In genomic region chr5:148853868-148854267, GRCh38 we compare ENCODE assay signal across 17 cellular contexts. TPM values are rescaled to one million over a fixed set of nuclear protein-coding genes. Genes with fewer than 3 reads are reported as not detected.
DNase-seq lines count a peak whose midpoint lies in the region; ATAC-seq lines count a peak whose summit lies in the region.
"Had no signal": no experiment of that assay in that cellular context is flagged by ENCODE, and none has a peak within 500 bp of the region (broad histone marks: within the 10 kb centered on the region; RNA-seq: fewer than 3 reads in every experiment).

No MANE protein-coding gene starts in this region.

- DNase-seq in activated T-helper 1 cell treated with anti-CD3 and anti-CD28 coated beads, Interleukin-12 subunit alpha, Interleukin-12 subunit beta, Interleukin-2, Interleukin-4 antibody, amounts not matched to agents 30 ng/mL and 10 ng/mL and 1 ng/mL, durations not matched to agents 14 hours and 24 hours and 36 hours (ENCODE audit: low spot score): no peak
- DNase-seq in AG08396 (ENCODE audit: low spot score): no peak
- DNase-seq in T1000 (lab: John Stamatoyannopoulos, UW): no peak
- no peak for DNase-seq in AG08395 (ENCODE audit: low spot score)
- no peak for DNase-seq in NCI-H2107 treated with DMSO at 0.1 percent for 48 hours (lab: John Stamatoyannopoulos, UW; ENCODE audit: unreplicated experiment)
- DNase-seq: BE2C; endodermal cell; foreskin fibroblast; mammary epithelial cell; NCI-H2081; SHP77 treated with DMSO at 0.1 percent for 48 hours; stimulated activated naive B cell treated with anti-CD40 and anti-IgM and Interleukin-4, amounts not matched to agents 10 μg/mL and 1 μg/mL and 100 μg/mL, for 72 hours; upper lobe of right lung had no signal

- no peaks in the 10 kb centered on the region for H3K9me3 Mint-ChIP-seq in activated T-helper 1 cell treated with anti-CD3 and anti-CD28 coated beads, Interleukin-12 subunit alpha, Interleukin-12 subunit beta, Interleukin-2, Interleukin-4 antibody, amounts not matched to agents 30 ng/mL and 10 ng/mL and 1 ng/mL, durations not matched to agents 14 hours and 24 hours and 36 hours
- H3K9me3 Mint-ChIP-seq: activated naive CD4-positive, alpha-beta T cell treated with anti-CD3 and anti-CD28 coated beads, Interleukin-2, amount 50 U/mL, for 72 hours; endodermal cell; stimulated activated naive B cell treated with anti-CD40 and anti-IgM and Interleukin-4, amounts not matched to agents 10 μg/mL and 1 μg/mL and 100 μg/mL, for 72 hours had no signal

- H3K27me3 Mint-ChIP-seq in activated T-helper 1 cell treated with anti-CD3 and anti-CD28 coated beads, Interleukin-12 subunit alpha, Interleukin-12 subunit beta, Interleukin-2, Interleukin-4 antibody, amounts not matched to agents 30 ng/mL and 10 ng/mL and 1 ng/mL, durations not matched to agents 14 hours and 24 hours and 36 hours (ENCODE audit: insufficient read depth): peaks cover 10% of the 10 kb centered on the region
- H3K27me3 Mint-ChIP-seq: stimulated activated naive B cell treated with anti-CD40 and anti-IgM and Interleukin-4, amounts not matched to agents 10 μg/mL and 1 μg/mL and 100 μg/mL, for 72 hours had no signal

- H3K27ac Mint-ChIP-seq in activated T-helper 1 cell treated with anti-CD3 and anti-CD28 coated beads, Interleukin-12 subunit alpha, Interleukin-12 subunit beta, Interleukin-2, Interleukin-4 antibody, amounts not matched to agents 30 ng/mL and 10 ng/mL and 1 ng/mL, durations not matched to agents 14 hours and 24 hours and 36 hours: peak overlapping the region; percentile 7
- H3K27ac Mint-ChIP-seq: endodermal cell; stimulated activated naive B cell treated with anti-CD40 and anti-IgM and Interleukin-4, amounts not matched to agents 10 μg/mL and 1 μg/mL and 100 μg/mL, for 72 hours had no signal

- ATAC-seq in GM18511 (IDR thresholded peaks at IDR 0.05; ENCODE audit: unreplicated experiment): peak; percentile 65
- ATAC-seq in GM19467 (IDR thresholded peaks at IDR 0.05; ENCODE audit: unreplicated experiment): peak; percentile 59
- ATAC-seq in HG03066 (IDR thresholded peaks at IDR 0.05; ENCODE audit: low read depth, unreplicated experiment): peak; percentile 68
- ATAC-seq: activated naive CD4-positive, alpha-beta T cell treated with anti-CD3 and anti-CD28 coated beads, Interleukin-2, amount 50 U/mL, for 72 hours; stimulated activated naive B cell treated with anti-CD40 and anti-IgM and Interleukin-4, amounts not matched to agents 10 μg/mL and 1 μg/mL and 100 μg/mL, for 72 hours; upper lobe of right lung had no signal

- H3K4me1 Mint-ChIP-seq in activated T-helper 1 cell treated with anti-CD3 and anti-CD28 coated beads, Interleukin-12 subunit alpha, Interleukin-12 subunit beta, Interleukin-2, Interleukin-4 antibody, amounts not matched to agents 30 ng/mL and 10 ng/mL and 1 ng/mL, durations not matched to agents 14 hours and 24 hours and 36 hours (ENCODE audit: low read depth): peaks cover 47% of the 10 kb centered on the region

- no peak overlapping the region for H3K4me3 Mint-ChIP-seq in activated T-helper 1 cell treated with anti-CD3 and anti-CD28 coated beads, Interleukin-12 subunit alpha, Interleukin-12 subunit beta, Interleukin-2, Interleukin-4 antibody, amounts not matched to agents 30 ng/mL and 10 ng/mL and 1 ng/mL, durations not matched to agents 14 hours and 24 hours and 36 hours
- H3K4me3 Mint-ChIP-seq: endodermal cell; stimulated activated naive B cell treated with anti-CD40 and anti-IgM and Interleukin-4, amounts not matched to agents 10 μg/mL and 1 μg/mL and 100 μg/mL, for 72 hours had no signal

- intact Hi-C loops in activated T-helper 1 cell treated with anti-CD3 and anti-CD28 coated beads, Interleukin-12 subunit alpha, Interleukin-12 subunit beta, Interleukin-2, Interleukin-4 antibody, amounts not matched to agents 30 ng/mL and 10 ng/mL and 1 ng/mL, durations not matched to agents 14 hours and 24 hours and 36 hours (cut with micrococcal nuclease): no loop called here

- no peaks in the 10 kb centered on the region for H3K36me3 Mint-ChIP-seq in activated T-helper 1 cell treated with anti-CD3 and anti-CD28 coated beads, Interleukin-12 subunit alpha, Interleukin-12 subunit beta, Interleukin-2, Interleukin-4 antibody, amounts not matched to agents 30 ng/mL and 10 ng/mL and 1 ng/mL, durations not matched to agents 14 hours and 24 hours and 36 hours (ENCODE audit: low read depth)
- H3K36me3 Mint-ChIP-seq: activated naive CD4-positive, alpha-beta T cell treated with anti-CD3 and anti-CD28 coated beads, Interleukin-2, amount 50 U/mL, for 72 hours; stimulated activated naive B cell treated with anti-CD40 and anti-IgM and Interleukin-4, amounts not matched to agents 10 μg/mL and 1 μg/mL and 100 μg/mL, for 72 hours had no signal

RNA-seq across cellular contexts. Expression of gene ADRB2, which starts 27.5 kb away (rescaled TPM):
- total RNA-seq in activated T-helper 1 cell treated with anti-CD3 and anti-CD28 coated beads, Interleukin-12 subunit alpha, Interleukin-12 subunit beta, Interleukin-2, Interleukin-4 antibody, amounts not matched to agents 30 ng/mL and 10 ng/mL and 1 ng/mL, durations not matched to agents 14 hours and 24 hours and 36 hours: 0.83 and 0.93 TPM in 2 replicates
